ENCODE assay signal across 1 cellular context in genomic region chr16:8888951-8889892, GRCh38.
A peak's percentile ranks its signal among the peaks of the same experiment; 100 is the strongest.
TF ChIP-seq lines count a peak whose summit lies in the region.

No MANE protein-coding gene starts in this region.

TF ChIP-seq in K562, 482 proteins besides CTCF, POLR2A, EP300 and RAD21:
- TF ChIP-seq RBM34 (IDR thresholded peaks at IDR 0.05; ENCODE audit: borderline replicate concordance, insufficient read depth, low read length), result no peak
- TF ChIP-seq PHB (CRISPR knock-in tag; IDR thresholded peaks at IDR 0.05), result no peak
- TF ChIP-seq BRD4 (IDR thresholded peaks at IDR 0.05), result no peak
- no peak for TF ChIP-seq ZNF184 (CRISPR knock-in tag; IDR thresholded peaks at IDR 0.05)
- no peak for TF ChIP-seq ZNF699 (CRISPR knock-in tag; IDR thresholded peaks at IDR 0.05; ENCODE audit: insufficient replicate concordance)
- TF ChIP-seq POLR2G (IDR thresholded peaks at IDR 0.05; ENCODE audit: low read depth, low read length), result peak; percentile 74
- no peak for TF ChIP-seq NONO (IDR thresholded peaks at IDR 0.05; ENCODE audit: low read depth in 2 of 2, low read length in 1 of 2)
- no peak for TF ChIP-seq DDX20 (tag; IDR thresholded peaks at IDR 0.05; ENCODE audit: low read depth)
- TF ChIP-seq RBM22 (IDR thresholded peaks at IDR 0.05; ENCODE audit: low read depth, low read length, poor library complexity, severe bottlenecking), result peak; percentile 75
- TF ChIP-seq SREBF2 (CRISPR knock-in tag; IDR thresholded peaks at IDR 0.05), result no peak
